ENCODE assay signal across 26 cellular contexts in genomic region chr2:128464456-128464855, GRCh38.
"Had no signal": no experiment of that assay in that cellular context is flagged by ENCODE, and none has a peak within 500 bp of the region (broad histone marks: within the 10 kb centered on the region; RNA-seq: fewer than 3 reads in every experiment).

No MANE protein-coding gene starts in this region.

- H3K27me3 ChIP-seq: ascending aorta, body of pancreas, SJSA1 had no signal

- H3K27ac Mint-ChIP-seq: activated T-cell treated with anti-CD3 and anti-CD28 coated beads, Interleukin-2, amount 50 U/mL, for 72 hours; IgD-negative memory B cell; T-helper 1 cell treated with Interleukin-12 subunit alpha and Interleukin-12 subunit beta and Interleukin-4 antibody, amounts not matched to agents 30 μg/mL and 1 μg/mL, for 36 hours had no signal

- H3K27me3 Mint-ChIP-seq: central memory CD8-positive, alpha-beta T cell; IgD-negative memory B cell had no signal

- DNase-seq: activated CD4-positive, alpha-beta T cell treated with anti-CD3 and anti-CD28 coated beads for 48 hours; activated CD4-positive, alpha-beta T cell treated with anti-CD3 and anti-CD28 coated beads, Interleukin-2, amount 50 U/mL, for 4 hours; activated CD4-positive, CD25-positive, alpha-beta regulatory T cell treated with anti-CD3 and anti-CD28 coated beads, Interleukin-2, amount 50 U/mL, for 72 hours; activated CD8-positive, alpha-beta memory T cell treated with anti-CD3 and anti-CD28 coated beads for 24 hours; activated naive CD4-positive, alpha-beta T cell treated with anti-CD3 and anti-CD28 coated beads, Interleukin-2, amount 50 U/mL, for 16 hours; activated T-cell treated with anti-CD3 and anti-CD28 coated beads, Interleukin-2, amount 50 U/mL, for 72 hours; amniotic stem cell; body of pancreas; KG1; NCI-H1048; NCI-H1694; NCI-H2029; NCI-H2107; NCI-H345; NCI-H510A; NCI-H526 treated with DMSO at 0.1 percent for 48 hours; NK-92 treated with Interleukin-12 subunit alpha and Interleukin-12 subunit beta, amount 100 ng/mL, for 24 hours; OCI-M1; SHP77 had no signal

- H3K4me1 Mint-ChIP-seq: central memory CD8-positive, alpha-beta T cell; IgD-negative memory B cell had no signal

- H3K36me3 ChIP-seq: ascending aorta, SJSA1 had no signal

- H3K4me3 Mint-ChIP-seq: activated T-cell treated with anti-CD3 and anti-CD28 coated beads, Interleukin-2, amount 50 U/mL, for 72 hours; central memory CD8-positive, alpha-beta T cell; IgD-negative memory B cell; T-helper 1 cell treated with Interleukin-12 subunit alpha and Interleukin-12 subunit beta and Interleukin-4 antibody, amounts not matched to agents 30 μg/mL and 1 μg/mL, for 36 hours had no signal

- H3K4me3 ChIP-seq: ascending aorta, body of pancreas, SJSA1 had no signal

- H3K27ac ChIP-seq: ascending aorta, body of pancreas, RWPE1, SJSA1 had no signal

- ATAC-seq: activated T-cell treated with anti-CD3 and anti-CD28 coated beads, Interleukin-2, amount 50 U/mL, for 72 hours; body of pancreas; Panc1 had no signal
